1 cellular context compared by ENCODE assay signal in genomic region chr4:1105662-1106061, GRCh38.
TF ChIP-seq lines count a peak whose summit lies in the region.

No MANE protein-coding gene starts in this region.

TF ChIP-seq in GM23338, 12 proteins besides CTCF, POLR2A, EP300 and RAD21 (continued from another document):
- TF ChIP-seq ETS1 (IDR thresholded peaks at IDR 0.05) (no peak), EZH2phosphoT487 (IDR thresholded peaks at IDR 0.05; ENCODE audit: unreplicated experiment) (no peak), ZNF331 (CRISPR knock-in tag; IDR thresholded peaks at IDR 0.05; ENCODE audit: low read depth) (no peak), POLR2AphosphoS5 (IDR thresholded peaks at IDR 0.05; ENCODE audit: low read depth) (no peak), NANOG (IDR thresholded peaks at IDR 0.05; ENCODE audit: borderline replicate concordance) (no peak), CREB1 (CRISPR knock-in tag; IDR thresholded peaks at IDR 0.05; ENCODE audit: low read depth) (no peak), JUNB (IDR thresholded peaks at IDR 0.05; ENCODE audit: unreplicated experiment) (no peak), ZNF114 (CRISPR knock-in tag; IDR thresholded peaks at IDR 0.05) (no peak), ZNF462 (CRISPR knock-in tag; IDR thresholded peaks at IDR 0.05) (no peak), REST (IDR thresholded peaks at IDR 0.05; ENCODE audit: unreplicated experiment) (no peak), EZH2 (IDR thresholded peaks at IDR 0.05; ENCODE audit: low read depth, unreplicated experiment) (no peak)
